In the genomic region with DNA sequence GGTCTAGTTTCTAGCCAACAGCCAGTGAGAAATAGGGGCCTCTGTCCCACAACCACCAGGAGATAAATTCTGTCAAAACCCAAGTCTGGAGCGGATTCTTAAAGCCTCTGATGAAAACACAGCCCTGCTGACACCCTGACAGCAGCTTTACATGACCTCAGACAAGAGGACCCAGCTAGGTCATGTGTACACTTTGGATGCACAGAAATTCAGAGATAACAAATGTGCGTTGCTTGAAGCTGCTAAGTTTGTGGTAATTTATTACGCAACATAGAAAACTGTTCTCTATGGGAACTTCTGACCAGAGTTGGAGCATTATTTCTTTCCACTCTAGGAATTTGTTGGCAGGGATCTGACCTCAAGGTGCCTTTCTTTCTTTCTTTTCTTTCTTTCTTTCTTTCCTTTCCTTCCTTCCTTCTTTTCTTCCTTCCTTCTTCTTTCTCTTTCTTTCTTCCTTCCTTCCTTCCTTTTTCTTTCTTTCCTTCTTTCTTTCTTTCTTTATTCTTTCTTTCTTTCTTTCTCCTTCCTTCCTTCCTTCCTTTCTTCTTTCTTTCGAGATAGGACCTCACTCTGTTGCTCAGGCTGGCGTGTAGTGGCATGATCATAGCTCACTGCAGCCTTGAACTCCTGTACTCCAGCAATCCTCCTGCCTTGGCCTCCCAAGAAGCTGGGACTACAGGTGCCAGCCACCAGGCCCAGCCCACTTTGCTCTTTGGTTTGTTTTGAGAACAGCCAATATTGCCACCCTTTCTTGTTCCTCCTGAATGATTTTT, we compare ENCODE assay signal across 16 cellular contexts. TPM values are rescaled to one million over a fixed set of nuclear protein-coding genes. Genes with fewer than 3 reads are reported as not detected.
DNase-seq lines count a peak whose midpoint lies in the region; ATAC-seq and TF ChIP-seq lines count a peak whose summit lies in the region.
"Had no signal": no experiment of that assay in that cellular context is flagged by ENCODE, and none has a peak within 500 bp of the region (broad histone marks: within the 10 kb centered on the region; RNA-seq: fewer than 3 reads in every experiment).

No MANE protein-coding gene starts in this region.

- H3K36me3 ChIP-seq in heart left ventricle (no peaks in the 10 kb centered on the region), smooth muscle cell (ENCODE audit: low read depth) (no peaks in the 10 kb centered on the region), H7 (replicated peaks; ENCODE audit: control insufficient read depth, insufficient read depth, low read length) (no peaks in the 10 kb centered on the region)
- H3K36me3 ChIP-seq: cardiac muscle cell, ovary had no signal

- intact Hi-C loops in Right ventricle myocardium inferior (cut with DNase I) (no loop called here), heart left ventricle (cut with DNase I) (no loop called here)

- no peaks in the 10 kb centered on the region for H4K20me1 ChIP-seq in smooth muscle cell (ENCODE audit: low read depth)

- H3F3A ChIP-seq in smooth muscle cell (ENCODE audit: low read depth): peaks cover 16% of the 10 kb centered on the region

- DNase-seq in Right ventricle myocardium inferior (ENCODE audit: missing footprints): no peak
- DNase-seq in heart left ventricle: no peak
- peak; percentile 62 for DNase-seq in SIG-M5 treated with dmso at 0.1 percent for 504 hours (lab: John Stamatoyannopoulos, UW; ENCODE audit: unreplicated experiment)
- DNase-seq in erythroblast (lab: John Stamatoyannopoulos, UW): peak; percentile 61 to 63
- no peak for DNase-seq in smooth muscle cell (lab: John Stamatoyannopoulos, UW; ENCODE audit: unreplicated experiment)
- DNase-seq in GF-D8 (lab: John Stamatoyannopoulos, UW): no peak
- DNase-seq in mesenteric fat pad (ENCODE audit: low spot score): no peak
- no peak for DNase-seq in H7
- DNase-seq: ACHN; activated CD4-positive, alpha-beta T cell treated with anti-CD3 and anti-CD28 coated beads for 1 hour; NCI-H1092; NCI-H510A; stimulated activated CD4-positive, alpha-beta T cell treated with anti-CD3 and anti-CD28 coated beads, Interleukin-1b, Interleukin-23, amount 100 ng/mL, for 48 hours had no signal

- H3K27me3 ChIP-seq in heart left ventricle: no peaks in the 10 kb centered on the region
- no peaks in the 10 kb centered on the region for H3K27me3 ChIP-seq in smooth muscle cell (ENCODE audit: low read depth)
- H3K27me3 ChIP-seq in H7 (ENCODE audit: control insufficient read depth, insufficient read depth, low read length): no peaks in the 10 kb centered on the region
- H3K27me3 ChIP-seq: cardiac muscle cell, ovary had no signal

- H3K4me1 ChIP-seq in heart left ventricle (peaks cover 0 to 10% (median 0%) of the 10 kb centered on the region in 12 donors), smooth muscle cell (ENCODE audit: low read depth) (peaks cover 33% of the 10 kb centered on the region)

- H3K79me2 ChIP-seq in smooth muscle cell (ENCODE audit: low read depth): no peaks in the 10 kb centered on the region

- H3K4me3 ChIP-seq in heart left ventricle: no peak overlapping the region
- no peak overlapping the region for H3K4me3 ChIP-seq in smooth muscle cell
- no peak overlapping the region for H3K4me3 ChIP-seq in H7 (ENCODE audit: insufficient read depth, low read depth, low read length)
- H3K4me3 ChIP-seq: cardiac muscle cell, ovary had no signal

- TF ChIP-seq CTCF in heart left ventricle (IDR thresholded peaks at IDR 0.05) (no peak), smooth muscle cell (IDR thresholded peaks at IDR 0.05; ENCODE audit: borderline replicate concordance, insufficient read depth, poor library complexity, severe bottlenecking) (no peak)

- no peak overlapping the region for H3K9ac ChIP-seq in smooth muscle cell (ENCODE audit: low read depth)

- ATAC-seq in Right ventricle myocardium inferior (peak; percentile 14), heart left ventricle (no peak)

- H3K27ac ChIP-seq in heart left ventricle: no peak overlapping the region
- H3K27ac ChIP-seq in smooth muscle cell (ENCODE audit: low read depth): peak overlapping the region; percentile 51
- H3K27ac ChIP-seq: cardiac muscle cell, ovary had no signal

- WGBS in heart left ventricle, 4 donors: 70 to 79% (median 77%) methylated on average over 5 of the region's 5 CpGs
- WGBS in smooth muscle cell (ENCODE audit: low lambda C conversion rate): 51% methylated on average over 5 of the region's 5 CpGs

- H2AFZ ChIP-seq in smooth muscle cell (ENCODE audit: low read depth): peak overlapping the region; percentile 5

- H3K4me2 ChIP-seq in smooth muscle cell: peak overlapping the region; percentile 56

- H3K9me3 ChIP-seq in heart left ventricle (no peaks in the 10 kb centered on the region), smooth muscle cell (replicated peaks; ENCODE audit: low read depth) (no peaks in the 10 kb centered on the region)
- H3K9me3 ChIP-seq: ovary had no signal

- no peak for TF ChIP-seq POLR2A in heart left ventricle (IDR thresholded peaks at IDR 0.05)
- TF ChIP-seq POLR2A in erythroblast (IDR thresholded peaks at IDR 0.05; ENCODE audit: low read length): no peak

RNA-seq across cellular contexts. Expression of gene HMGCS2, which starts 14.8 kb away (rescaled TPM):
- total RNA-seq in Right ventricle myocardium inferior (161 TPM), heart left ventricle (100 to 1,000 TPM in 2 of 9 donors, 10 to 100 TPM in 3, 1 to 10 TPM in 3, under 1 TPM in 1; 0.42 to 504 (median 15.5) TPM), smooth muscle cell (not detected in 2 replicates), mesenteric fat pad (0.71 TPM)
- polyA plus RNA-seq in heart left ventricle (10 to 100 TPM in 1 of 2 donors, under 1 TPM in 1; 0.97 to 46.9 TPM), smooth muscle cell (0.08 TPM in 1 of 2 replicates, not detected in the other)
- total RNA-seq in H7 (2014; rRNA removed; shearing (Covaris generic)): not detected in 2 replicates
- total RNA-seq: cardiac muscle cell, epithelial cell of proximal tubule had no signal

RNA-seq across cellular contexts. Expression of gene REG4, which starts 27.7 kb away (rescaled TPM):
- not detected for total RNA-seq in Right ventricle myocardium inferior
- total RNA-seq in heart left ventricle: not detected
- under 1 TPM in 1 of 2 donors, not detected in 1; 0.07 TPM for polyA plus RNA-seq in heart left ventricle
- total RNA-seq in smooth muscle cell: not detected in 2 replicates
- 0.30 TPM in 1 of 2 replicates, not detected in the other for polyA plus RNA-seq in smooth muscle cell
- 0.26 TPM for total RNA-seq in mesenteric fat pad
- total RNA-seq in H7 (2014; rRNA removed; shearing (Covaris generic)): not detected in 2 replicates
- total RNA-seq: cardiac muscle cell, epithelial cell of proximal tubule had no signal
- polyA plus RNA-seq: cardiac muscle cell, ovary had no signal

Comparison
In these comparisons a context has a peak if more than half of its experiments do, and no peak if none do; other contexts are left out.
1. DNase-seq: peak in SIG-M5 treated with dmso at 0.1 percent for 504 hours (single experiment) and erythroblast (2 of 2); none in Right ventricle myocardium inferior (single experiment), heart left ventricle (0 of 5), smooth muscle cell (single experiment), GF-D8 (single experiment), mesenteric fat pad (single experiment) and H7 (single experiment).